1 cellular context compared by ENCODE assay signal in genomic region chr6:119960065-119960464, GRCh38.
TF ChIP-seq lines count a peak whose summit lies in the region.

No MANE protein-coding gene starts in this region.

TF ChIP-seq in GM23338, 12 proteins besides CTCF, POLR2A, EP300 and RAD21 (continued from another document):
- no peak for TF ChIP-seq REST (IDR thresholded peaks at IDR 0.05; ENCODE audit: unreplicated experiment)
